Comparison of ENCODE assay signal across 18 cellular contexts in genomic region chr2:67374481-67374880, GRCh38. TPM values are rescaled to one million over a fixed set of nuclear protein-coding genes. Genes with fewer than 3 reads are reported as not detected.
DNase-seq lines count a peak whose midpoint lies in the region; ATAC-seq and TF ChIP-seq lines count a peak whose summit lies in the region.
"Had no signal": no experiment of that assay in that cellular context is flagged by ENCODE, and none has a peak within 500 bp of the region (broad histone marks: within the 10 kb centered on the region; RNA-seq: fewer than 3 reads in every experiment).

No MANE protein-coding gene starts in this region.

- H3K27ac ChIP-seq in foreskin keratinocyte: peak overlapping the region; percentile 48
- H3K27ac ChIP-seq: BLaER1 treated with 17β-estradiol and CSF1 and Interleukin-3, amounts not matched to agents 10 nM and 100 nM; gastrocnemius medialis; left lung; pancreas had no signal

- H3K27me3 Mint-ChIP-seq in HFFc6 (ENCODE audit: insufficient read depth): no peaks in the 10 kb centered on the region; the same call in none of the 2 replicates
- H3K27me3 Mint-ChIP-seq in endothelial cell (ENCODE audit: unreplicated experiment): no peaks in the 10 kb centered on the region

- H3K4me1 ChIP-seq in foreskin keratinocyte: no peaks in the 10 kb centered on the region
- no peaks in the 10 kb centered on the region for H3K4me1 ChIP-seq in skeletal muscle satellite cell (ENCODE audit: control insufficient read depth, insufficient read depth, low read length)
- H3K4me1 ChIP-seq: BLaER1 treated with 17β-estradiol and CSF1 and Interleukin-3, amounts not matched to agents 10 nM and 100 nM; gastrocnemius medialis; left lung; pancreas had no signal

- intact Hi-C loops in left colon (cut with DNase I, micrococcal nuclease): no loop called here

- peaks cover 23% of the 10 kb centered on the region for H3K4me1 Mint-ChIP-seq in HFFc6 (ENCODE audit: low read depth)
- no peaks in the 10 kb centered on the region for H3K4me1 Mint-ChIP-seq in endothelial cell (ENCODE audit: unreplicated experiment)

- peak; percentile 63 for ATAC-seq in SK-N-SH treated with all-trans-retinoic acid at 6 μM for 48 hours
- no peak for ATAC-seq in foreskin keratinocyte
- no peak for ATAC-seq in left colon
- ATAC-seq: gastrocnemius medialis, left lung, Panc1, pancreas had no signal

- TF ChIP-seq CTCF in HFFc6 (IDR thresholded peaks at IDR 0.05) (no peak), foreskin keratinocyte (conservative IDR thresholded peaks at IDR 0.05) (no peak), endothelial cell (IDR thresholded peaks at IDR 0.05; ENCODE audit: unreplicated experiment) (no peak)

- no peaks in the 10 kb centered on the region for H3K9me3 ChIP-seq in skeletal muscle satellite cell (replicated peaks; ENCODE audit: low read length)
- H3K9me3 ChIP-seq: gastrocnemius medialis, pancreas had no signal

- no peak for DNase-seq in HFFc6
- no peak for DNase-seq in foreskin keratinocyte
- no peak for DNase-seq in endothelial cell (ENCODE audit: low spot score)
- DNase-seq in left colon: no peak
- no peak for DNase-seq in OCI-M2 (lab: John Stamatoyannopoulos, UW; ENCODE audit: unreplicated experiment)
- DNase-seq: activated CD4-positive, alpha-beta T cell treated with anti-CD3 and anti-CD28 coated beads for 4 hours; activated gamma-delta T cell treated with Interleukin-2 at 50 U/mL for 16 hours; gastrocnemius medialis; left lung; NCI-H1417 treated with DMSO at 0.1 percent for 48 hours; NCI-H2171 treated with DMSO at 0.1 percent for 48 hours; pancreas; small intestine; stimulated activated CD8-positive, alpha-beta memory T cell treated with anti-CD3 and anti-CD28 coated beads, Interleukin-4, amount 100 ng/mL, for 48 hours had no signal

- H3K4me3 ChIP-seq in skeletal muscle satellite cell (ENCODE audit: low read length): peak overlapping the region; percentile 8
- H3K4me3 ChIP-seq: BLaER1 treated with 17β-estradiol and CSF1 and Interleukin-3, amounts not matched to agents 10 nM and 100 nM; left lung; pancreas had no signal

- no peaks in the 10 kb centered on the region for H3K27me3 ChIP-seq in foreskin keratinocyte
- H3K27me3 ChIP-seq in skeletal muscle satellite cell (ENCODE audit: control insufficient read depth, insufficient read depth, low read length): no peaks in the 10 kb centered on the region
- H3K27me3 ChIP-seq: BLaER1 treated with 17β-estradiol and CSF1 and Interleukin-3, amounts not matched to agents 10 nM and 100 nM; gastrocnemius medialis; left lung; pancreas had no signal

- H3K36me3 Mint-ChIP-seq in HFFc6 (ENCODE audit: low read depth): no peaks in the 10 kb centered on the region; the same call in 1 of the 2 replicates
- H3K36me3 Mint-ChIP-seq in endothelial cell (ENCODE audit: low read depth, unreplicated experiment): peaks cover 3% of the 10 kb centered on the region

- no peaks in the 10 kb centered on the region for H3K36me3 ChIP-seq in skeletal muscle satellite cell (ENCODE audit: insufficient read depth, low read length)
- H3K36me3 ChIP-seq: BLaER1 treated with 17β-estradiol and CSF1 and Interleukin-3, amounts not matched to agents 10 nM and 100 nM; gastrocnemius medialis; left lung; pancreas had no signal

- H3K27ac Mint-ChIP-seq in HFFc6 (peak overlapping the region; percentile 75; the same call in 1 of the 2 replicates), endothelial cell (ENCODE audit: unreplicated experiment) (no peak overlapping the region)

- no peak overlapping the region for H3K9ac ChIP-seq in skeletal muscle satellite cell (ENCODE audit: low read depth, low read length)
- H3K9ac ChIP-seq: BLaER1 treated with 17β-estradiol and CSF1 and Interleukin-3, amounts not matched to agents 10 nM and 100 nM had no signal

- H3K4me3 Mint-ChIP-seq in HFFc6 (peak overlapping the region; percentile 84), endothelial cell (ENCODE audit: unreplicated experiment) (no peak overlapping the region)

- peak overlapping the region; percentile 43 for H3K4me2 ChIP-seq in skeletal muscle satellite cell (ENCODE audit: low read length)
- H3K4me2 ChIP-seq: BLaER1 treated with 17β-estradiol and CSF1 and Interleukin-3, amounts not matched to agents 10 nM and 100 nM had no signal

- H3K9me3 Mint-ChIP-seq in HFFc6 (no peaks in the 10 kb centered on the region), endothelial cell (ENCODE audit: unreplicated experiment) (no peaks in the 10 kb centered on the region)

TF ChIP-seq in SK-N-SH treated with all-trans-retinoic acid at 6 μM for 48 hours, 23 proteins besides CTCF, POLR2A, EP300 and RAD21:
- TF ChIP-seq ZNF8 (CRISPR knock-in tag; IDR thresholded peaks at IDR 0.05) (no peak), POU6F1 (CRISPR knock-in tag; IDR thresholded peaks at IDR 0.05; ENCODE audit: borderline replicate concordance, low read depth) (no peak), OSR1 (CRISPR knock-in tag; IDR thresholded peaks at IDR 0.05) (no peak), BACH2 (CRISPR knock-in tag; IDR thresholded peaks at IDR 0.05; ENCODE audit: borderline replicate concordance) (no peak), ARNTL (CRISPR knock-in tag; IDR thresholded peaks at IDR 0.05; ENCODE audit: borderline replicate concordance, low read depth) (no peak), PATZ1 (CRISPR knock-in tag; IDR thresholded peaks at IDR 0.05; ENCODE audit: borderline replicate concordance) (no peak), ISL1 (CRISPR knock-in tag; IDR thresholded peaks at IDR 0.05) (no peak)

RNA-seq across cellular contexts. Expression of gene ETAA1, which starts 22.7 kb away (rescaled TPM):
- 10 to 100 TPM in 4 of 6 experiments, 1 to 10 TPM in 2; 8.5 to 13.0 (median 11.0) TPM for total RNA-seq in HFFc6 (2021; fragmentation: NEBNext Ultra II Directional; extraction: Animal tissue kit (Norgen Biotek cat#: 25700))
- total RNA-seq in foreskin keratinocyte (14.6 and 15.5 TPM in 2 replicates), endothelial cell (ENCODE audit: unreplicated experiment) (12.6 TPM), left colon (1 to 10 TPM; 5.8 to 7.9 TPM)
- 4.9 and 5.5 TPM in 2 replicates for polyA plus RNA-seq in foreskin keratinocyte
- total RNA-seq in skeletal muscle satellite cell (2012; rRNA removed): 10.7 and 14.7 TPM in 2 replicates
